ENCODE assay signal across 9 cellular contexts in the genomic region with DNA sequence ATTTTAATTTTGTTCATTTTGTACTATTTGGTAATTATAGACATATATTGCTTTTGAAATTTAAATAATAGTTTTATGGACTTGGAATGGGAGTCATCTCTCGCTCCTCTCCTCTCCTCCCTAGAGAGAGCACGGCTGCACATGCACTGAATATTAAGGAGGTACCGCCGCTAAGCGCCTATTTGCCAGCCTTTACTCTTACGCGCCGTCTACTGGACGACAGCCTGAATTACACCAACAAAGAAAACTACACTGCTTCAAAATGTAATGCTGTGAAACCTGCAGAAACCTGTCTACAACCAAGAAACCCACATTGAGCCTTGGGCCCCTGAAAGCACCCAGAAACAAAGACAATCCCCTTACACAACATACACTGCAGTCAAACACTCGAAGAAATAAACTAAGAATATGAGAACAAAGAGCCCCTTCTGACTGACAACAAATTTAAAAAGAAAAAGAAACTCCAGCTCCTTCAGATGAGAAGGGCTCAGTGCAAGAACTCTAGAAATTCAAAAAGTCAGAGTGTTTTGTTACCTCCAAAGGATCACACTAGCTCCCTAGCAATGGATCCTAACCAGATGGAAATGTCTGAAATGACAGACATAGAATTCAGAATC.
A peak's percentile ranks its signal among the peaks of the same experiment; 100 is the strongest.
DNase-seq lines count a peak whose midpoint lies in the region; ATAC-seq and TF ChIP-seq lines count a peak whose summit lies in the region.
"Had no signal": no experiment of that assay in that cellular context is flagged by ENCODE, and none has a peak within 500 bp of the region (broad histone marks: within the 10 kb centered on the region; RNA-seq: fewer than 3 reads in every experiment).

No MANE protein-coding gene starts in this region.

- POLR2A ChIA-PET in CD8-positive, alpha-beta T cell (lab: Charles Lee): no interaction called here

- 34 to 35% methylated on average over 10 of the region's 10 CpGs for WGBS in thyroid gland, 2 donors

- DNase-seq in activated naive CD4-positive, alpha-beta T cell treated with anti-CD3 and anti-CD28 coated beads for 36 hours: peak; percentile 5
- no peak for DNase-seq in activated naive CD4-positive, alpha-beta T cell (lab: John Stamatoyannopoulos, UW)
- DNase-seq in NCI-H1694 treated with DMSO at 0.1 percent for 48 hours (lab: John Stamatoyannopoulos, UW) (peak; percentile 12), epithelial cell of esophagus (ENCODE audit: low read depth) (peak; percentile 52), thyroid gland (peak; percentile 4 to 27), NCI-H187 treated with DMSO at 0.1 percent for 48 hours (lab: John Stamatoyannopoulos, UW) (no peak)
- DNase-seq in CD8-positive, alpha-beta T cell: no peak
- DNase-seq: colonic mucosa had no signal

- H3K4me1 ChIP-seq in thyroid gland: no peaks in the 10 kb centered on the region
- no peaks in the 10 kb centered on the region for H3K4me1 ChIP-seq in CD8-positive, alpha-beta T cell (ENCODE audit: insufficient read depth, low read length)
- H3K4me1 ChIP-seq: colonic mucosa had no signal

- CTCF ChIA-PET in activated naive CD4-positive, alpha-beta T cell treated with anti-CD3 and anti-CD28 coated beads for 36 hours (lab: Charles Lee): no interaction called here
- CTCF ChIA-PET in CD8-positive, alpha-beta T cell (lab: Charles Lee): no interaction called here

- no peaks in the 10 kb centered on the region for H3K9me3 ChIP-seq in thyroid gland
- no peaks in the 10 kb centered on the region for H3K9me3 ChIP-seq in CD8-positive, alpha-beta T cell (ENCODE audit: low read length)
- H3K9me3 ChIP-seq: colonic mucosa had no signal

- TF ChIP-seq POLR2A in thyroid gland (IDR thresholded peaks at IDR 0.05): no peak

- no peaks in the 10 kb centered on the region for H3K36me3 ChIP-seq in thyroid gland
- H3K36me3 ChIP-seq in CD8-positive, alpha-beta T cell (ENCODE audit: insufficient read depth, low read length): no peaks in the 10 kb centered on the region
- H3K36me3 ChIP-seq: colonic mucosa had no signal

- H3K9me3 Mint-ChIP-seq in activated naive CD4-positive, alpha-beta T cell treated with anti-CD3 and anti-CD28 coated beads for 36 hours: peaks cover 17% of the 10 kb centered on the region
- H3K9me3 Mint-ChIP-seq in CD8-positive, alpha-beta T cell: peaks cover 33% of the 10 kb centered on the region

- no peak overlapping the region for H3K4me3 Mint-ChIP-seq in activated naive CD4-positive, alpha-beta T cell treated with anti-CD3 and anti-CD28 coated beads for 36 hours
- no peak overlapping the region for H3K4me3 Mint-ChIP-seq in CD8-positive, alpha-beta T cell

- peak; percentile 64 for TF ChIP-seq CTCF in epithelial cell of esophagus (IDR thresholded peaks at IDR 0.05; ENCODE audit: insufficient read depth, low read depth, low read length, missing control alignments)
- peak in 3 of 6 experiments; percentile 25 to 50 (median 37) for TF ChIP-seq CTCF in thyroid gland (IDR thresholded peaks at IDR 0.05)
- TF ChIP-seq CTCF in CD8-positive, alpha-beta T cell (IDR thresholded peaks at IDR 0.05): no peak

- no peak overlapping the region for H3K27ac ChIP-seq in thyroid gland
- H3K27ac ChIP-seq in CD8-positive, alpha-beta T cell (ENCODE audit: low read depth, low read length): no peak overlapping the region
- H3K27ac ChIP-seq: colonic mucosa had no signal

- H3K36me3 Mint-ChIP-seq in activated naive CD4-positive, alpha-beta T cell treated with anti-CD3 and anti-CD28 coated beads for 36 hours (ENCODE audit: low read depth): no peaks in the 10 kb centered on the region
- no peaks in the 10 kb centered on the region for H3K36me3 Mint-ChIP-seq in CD8-positive, alpha-beta T cell

- no peak overlapping the region for H3K27ac Mint-ChIP-seq in activated naive CD4-positive, alpha-beta T cell treated with anti-CD3 and anti-CD28 coated beads for 36 hours
- no peak overlapping the region for H3K27ac Mint-ChIP-seq in CD8-positive, alpha-beta T cell

- H3K27me3 ChIP-seq in thyroid gland: no peaks in the 10 kb centered on the region
- H3K27me3 ChIP-seq in CD8-positive, alpha-beta T cell (ENCODE audit: insufficient read depth, low read length): no peaks in the 10 kb centered on the region
- H3K27me3 ChIP-seq: colonic mucosa had no signal

- ATAC-seq in GM21576 (IDR thresholded peaks at IDR 0.05; ENCODE audit: unreplicated experiment): no peak
- no peak for ATAC-seq in CD8-positive, alpha-beta T cell

- no peak overlapping the region for H3K4me3 ChIP-seq in epithelial cell of esophagus (ENCODE audit: low read length)
- no peak overlapping the region for H3K4me3 ChIP-seq in thyroid gland (replicated peaks in 1 of 3)
- no peak overlapping the region for H3K4me3 ChIP-seq in CD8-positive, alpha-beta T cell (ENCODE audit: low read depth, low read length)
- H3K4me3 ChIP-seq: colonic mucosa had no signal

- no peaks in the 10 kb centered on the region for H3K27me3 Mint-ChIP-seq in activated naive CD4-positive, alpha-beta T cell treated with anti-CD3 and anti-CD28 coated beads for 36 hours (ENCODE audit: low read depth)
- no peaks in the 10 kb centered on the region for H3K27me3 Mint-ChIP-seq in CD8-positive, alpha-beta T cell (ENCODE audit: low read depth)

- no peaks in the 10 kb centered on the region for H3K4me1 Mint-ChIP-seq in activated naive CD4-positive, alpha-beta T cell treated with anti-CD3 and anti-CD28 coated beads for 36 hours (ENCODE audit: low read depth)
- no peaks in the 10 kb centered on the region for H3K4me1 Mint-ChIP-seq in CD8-positive, alpha-beta T cell (ENCODE audit: low read depth)

- intact Hi-C loops in activated naive CD4-positive, alpha-beta T cell treated with anti-CD3 and anti-CD28 coated beads for 36 hours (cut with micrococcal nuclease): loop anchor here (2.0 kb wide), 1 partner anchor 415 kb away; no protein-coding TSS in a partner anchor
- intact Hi-C loops in thyroid gland (cut with DNase I): no loop called here
- intact Hi-C loops in CD8-positive, alpha-beta T cell (cut with DNase I, micrococcal nuclease): no loop called here

Comparison
In these comparisons a context has a peak if more than half of its experiments do, and no peak if none do; other contexts are left out.
1. DNase-seq: peak in activated naive CD4-positive, alpha-beta T cell treated with anti-CD3 and anti-CD28 coated beads for 36 hours (single experiment), NCI-H1694 treated with DMSO at 0.1 percent for 48 hours (single experiment), epithelial cell of esophagus (single experiment) and thyroid gland (2 of 2); none in activated naive CD4-positive, alpha-beta T cell (0 of 4), NCI-H187 treated with DMSO at 0.1 percent for 48 hours (single experiment) and CD8-positive, alpha-beta T cell (0 of 7).